Comparison of ENCODE assay signal across 25 cellular contexts in genomic region chr7:7620644-7621210, GRCh38.
"Had no signal": no experiment of that assay in that cellular context is flagged by ENCODE, and none has a peak within 500 bp of the region (broad histone marks: within the 10 kb centered on the region; RNA-seq: fewer than 3 reads in every experiment).

No MANE protein-coding gene starts in this region.

- H3K9me3 ChIP-seq: esophagus squamous epithelium, gastrocnemius medialis, heart right ventricle, left lung, lower lobe of right lung had no signal

- H3K27me3 ChIP-seq: dorsolateral prefrontal cortex, esophagus squamous epithelium, gastrocnemius medialis, heart right ventricle, left lung had no signal

- H3K27ac ChIP-seq: coronary artery, dorsolateral prefrontal cortex, epithelial cell of prostate, esophagus squamous epithelium, gastrocnemius medialis, heart right ventricle, left lung, lower lobe of right lung had no signal

- H3K4me3 ChIP-seq: coronary artery, dorsolateral prefrontal cortex, esophagus squamous epithelium, gastrocnemius medialis, heart right ventricle, left lung, lower lobe of right lung had no signal

- H3K4me1 ChIP-seq: esophagus squamous epithelium, gastrocnemius medialis, heart right ventricle, left lung, lower lobe of right lung had no signal

- ATAC-seq: esophagus mucosa; gastrocnemius medialis; heart right ventricle; left cardiac atrium; left lung; left ventricle myocardium superior; lower lobe of right lung; naive thymus-derived CD4-positive, alpha-beta T cell had no signal

- FAIRE-seq: islet of Langerhans, keratinocyte had no signal

- H3K36me3 ChIP-seq: esophagus squamous epithelium, gastrocnemius medialis, heart right ventricle, left lung, lower lobe of right lung had no signal

- DNase-seq: dermis blood vessel endothelial cell; dorsolateral prefrontal cortex; effector CD4-positive, alpha-beta T cell; effector memory CD4-positive, alpha-beta T cell; erythroblast; esophagus squamous epithelium; foreskin fibroblast; foreskin melanocyte; gastrocnemius medialis; glutamatergic neuron; head of caudate nucleus; heart right ventricle; hippocampal formation; left cardiac atrium; left lung; left ventricle myocardium superior; lower lobe of right lung; mesendoderm; midbrain; naive thymus-derived CD4-positive, alpha-beta T cell had no signal
